In the genomic region with DNA sequence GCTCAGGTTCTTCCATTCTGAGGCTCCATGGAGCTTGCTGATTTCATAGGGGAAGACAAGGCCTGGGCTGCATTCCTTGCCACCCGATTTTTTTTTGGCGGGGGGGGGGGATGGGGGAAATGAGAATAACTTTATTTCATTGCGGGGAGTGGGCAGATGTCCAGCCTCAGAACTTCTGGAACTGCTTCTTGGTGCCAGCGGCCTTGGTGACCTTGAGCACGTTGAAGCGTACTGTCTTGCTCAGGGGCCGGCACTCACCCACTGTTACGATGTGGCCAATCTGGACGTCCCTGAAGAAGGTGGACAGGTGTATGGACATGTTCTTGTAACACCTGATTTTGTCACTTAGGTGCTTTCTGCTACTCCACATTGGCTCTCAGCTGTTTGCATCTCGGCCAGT, we compare ENCODE assay signal across 11 cellular contexts. TPM values are rescaled to one million over a fixed set of nuclear protein-coding genes. Genes with fewer than 3 reads are reported as not detected.
"Had no signal": no experiment of that assay in that cellular context is flagged by ENCODE, and none has a peak within 500 bp of the region (broad histone marks: within the 10 kb centered on the region; RNA-seq: fewer than 3 reads in every experiment).

No MANE protein-coding gene starts in this region.

- H3K27ac Mint-ChIP-seq: activated CD8-positive, alpha-beta memory T cell treated with anti-CD3 and anti-CD28 coated beads, Interleukin-2, amount 10 ng/mL, durations not matched to agents 7 days and 5 days; stimulated activated memory B cell treated with anti-CD40 and anti-IgM and Interleukin-4, amounts not matched to agents 10 μg/mL and 1 μg/mL and 100 μg/mL, for 72 hours had no signal

- H3K4me3 Mint-ChIP-seq: activated CD8-positive, alpha-beta memory T cell treated with anti-CD3 and anti-CD28 coated beads, Interleukin-2, amount 10 ng/mL, durations not matched to agents 7 days and 5 days; activated naive CD8-positive, alpha-beta T cell treated with anti-CD3 and anti-CD28 coated beads, Interleukin-2, amount 50 U/mL, for 24 hours; nephron; stimulated activated memory B cell treated with anti-CD40 and anti-IgM and Interleukin-4, amounts not matched to agents 10 μg/mL and 1 μg/mL and 100 μg/mL, for 72 hours had no signal

- H3K27me3 Mint-ChIP-seq: activated CD8-positive, alpha-beta memory T cell treated with anti-CD3 and anti-CD28 coated beads, Interleukin-2, amount 10 ng/mL, durations not matched to agents 7 days and 5 days; activated naive CD8-positive, alpha-beta T cell treated with anti-CD3 and anti-CD28 coated beads, Interleukin-2, amount 50 U/mL, for 24 hours; stimulated activated memory B cell treated with anti-CD40 and anti-IgM and Interleukin-4, amounts not matched to agents 10 μg/mL and 1 μg/mL and 100 μg/mL, for 72 hours had no signal

- ATAC-seq: activated CD8-positive, alpha-beta memory T cell treated with anti-CD3 and anti-CD28 coated beads, Interleukin-2, amount 10 ng/mL, durations not matched to agents 7 days and 5 days; activated naive CD8-positive, alpha-beta T cell treated with anti-CD3 and anti-CD28 coated beads, Interleukin-2, amount 50 U/mL, for 24 hours; stimulated activated memory B cell treated with anti-CD40 and anti-IgM and Interleukin-4, amounts not matched to agents 10 μg/mL and 1 μg/mL and 100 μg/mL, for 72 hours had no signal

- H3K4me3 ChIP-seq: upper lobe of left lung had no signal

- H3K9me3 ChIP-seq: upper lobe of left lung had no signal

- DNase-seq: activated CD4-positive, alpha-beta T cell treated with anti-CD3 and anti-CD28 coated beads, Interleukin-2, amount 50 U/mL, for 48 hours; activated CD4-positive, CD25-positive, alpha-beta regulatory T cell treated with anti-CD3 and anti-CD28 coated beads, Interleukin-2, amount 50 U/mL, for 72 hours; activated CD8-positive, alpha-beta memory T cell treated with anti-CD3 and anti-CD28 coated beads, Interleukin-2, amount 10 ng/mL, durations not matched to agents 7 days and 5 days; activated naive CD8-positive, alpha-beta T cell treated with anti-CD3 and anti-CD28 coated beads, Interleukin-2, amount 50 U/mL, for 24 hours; activated T-cell treated with anti-CD3 and anti-CD28 coated beads, Interleukin-2, amount 50 U/mL, for 48 hours; erythroblast; mesendoderm; upper lobe of left lung had no signal

- H3K9me3 Mint-ChIP-seq: activated naive CD8-positive, alpha-beta T cell treated with anti-CD3 and anti-CD28 coated beads, Interleukin-2, amount 50 U/mL, for 24 hours; nephron; stimulated activated memory B cell treated with anti-CD40 and anti-IgM and Interleukin-4, amounts not matched to agents 10 μg/mL and 1 μg/mL and 100 μg/mL, for 72 hours had no signal

- H3K27me3 ChIP-seq: upper lobe of left lung had no signal

RNA-seq across cellular contexts. Expression of gene NRN1L, which starts 28.9 kb away (rescaled TPM):
- total RNA-seq: renal cortical epithelial cell had no signal
